ENCODE assay signal across 15 cellular contexts in genomic region chr3:38157562-38157961, GRCh38. TPM values are rescaled to one million over a fixed set of nuclear protein-coding genes. Genes with fewer than 3 reads are reported as not detected.
DNase-seq lines count a peak whose midpoint lies in the region; ATAC-seq, FAIRE-seq and TF ChIP-seq lines count a peak whose summit lies in the region.
"Had no signal": no experiment of that assay in that cellular context is flagged by ENCODE, and none has a peak within 500 bp of the region (broad histone marks: within the 10 kb centered on the region; RNA-seq: fewer than 3 reads in every experiment).

No MANE protein-coding gene starts in this region.

- no peak overlapping the region for H3K9ac ChIP-seq in HepG2 (ENCODE audit: insufficient read depth, low read depth, low read length)

- H3F3A ChIP-seq in GM23338 (replicated peaks; ENCODE audit: low read depth), result peaks cover 7% of the 10 kb centered on the region

- no peak overlapping the region for H3K4me2 ChIP-seq in HepG2 (ENCODE audit: low read depth, low read length)
- no peak overlapping the region for H3K4me2 ChIP-seq in GM23338

- H3K9me3 ChIP-seq in HepG2 (ENCODE audit: low read length) (no peaks in the 10 kb centered on the region), right lobe of liver (no peaks in the 10 kb centered on the region)
- H3K9me3 ChIP-seq: neutrophil had no signal

- H3K27me3 ChIP-seq in HepG2 (ENCODE audit: control insufficient read depth in 1 of 2, insufficient read depth in 2 of 2, low read length in 2 of 2), result no peaks in the 10 kb centered on the region
- no peaks in the 10 kb centered on the region for H3K27me3 ChIP-seq in right lobe of liver
- no peaks in the 10 kb centered on the region for H3K27me3 ChIP-seq in GM23338 (ENCODE audit: insufficient read depth)
- H3K27me3 ChIP-seq: neutrophil had no signal

- H3K4me1 ChIP-seq in HepG2 (ENCODE audit: insufficient read depth, low read length), result peaks cover 2% of the 10 kb centered on the region; the same call in 1 of the 2 replicates
- no peaks in the 10 kb centered on the region for H3K4me1 ChIP-seq in right lobe of liver
- H3K4me1 ChIP-seq in GM23338 (ENCODE audit: insufficient read depth), result no peaks in the 10 kb centered on the region

- H3K79me2 ChIP-seq in HepG2 (ENCODE audit: insufficient read depth, low read length) (no peaks in the 10 kb centered on the region), GM23338 (replicated peaks; ENCODE audit: insufficient read depth) (no peaks in the 10 kb centered on the region)

- no peaks in the 10 kb centered on the region for H3K36me3 Mint-ChIP-seq in activated naive CD4-positive, alpha-beta T cell treated with anti-CD3 and anti-CD28 coated beads, Interleukin-2, amount 50 U/mL, for 72 hours
- H3K36me3 Mint-ChIP-seq in GM23338 (ENCODE audit: low read depth), result no peaks in the 10 kb centered on the region

- no peak for ATAC-seq in HepG2
- ATAC-seq in right lobe of liver, result no peak
- ATAC-seq in activated naive CD4-positive, alpha-beta T cell treated with anti-CD3 and anti-CD28 coated beads, Interleukin-2, amount 50 U/mL, for 72 hours, result no peak
- no peak for ATAC-seq in GM23338
- ATAC-seq: esophagus mucosa had no signal

- no peaks in the 10 kb centered on the region for H3K9me3 Mint-ChIP-seq in activated naive CD4-positive, alpha-beta T cell treated with anti-CD3 and anti-CD28 coated beads, Interleukin-2, amount 50 U/mL, for 72 hours
- no peaks in the 10 kb centered on the region for H3K9me3 Mint-ChIP-seq in GM23338
- H3K9me3 Mint-ChIP-seq: activated B cell treated with CpG ODN at 0.5 μM for 24 hours had no signal

- H3K4me3 Mint-ChIP-seq in GM23338, result no peak overlapping the region
- H3K4me3 Mint-ChIP-seq: activated B cell treated with CpG ODN at 0.5 μM for 24 hours had no signal

- FAIRE-seq in HepG2 (lab: Jason Lieb, UNC) (no peak), urothelium cell line (lab: Jason Lieb, UNC) (no peak)
- FAIRE-seq: D721Med had no signal

- DNase-seq in HepG2 (ENCODE audit: low spot score) (no peak), right lobe of liver (no peak), NCI-H2227 (lab: John Stamatoyannopoulos, UW; ENCODE audit: unreplicated experiment) (peak; percentile 31), cerebellar cortex (ENCODE audit: low spot score) (peak; percentile 48), urothelium cell line (ENCODE audit: low spot score) (peak; percentile 60), DMS114 treated with DMSO at 0.1 percent for 48 hours (lab: John Stamatoyannopoulos, UW; ENCODE audit: unreplicated experiment) (no peak), GM23338 (ENCODE audit: low spot score) (no peak)
- DNase-seq in activated naive CD4-positive, alpha-beta T cell treated with anti-CD3 and anti-CD28 coated beads, Interleukin-2, amount 50 U/mL, for 72 hours (ENCODE audit: low spot score in 2 of 2), result no peak
- DNase-seq: activated B cell treated with CpG ODN at 0.5 μM for 24 hours, AML-193, NCI-H2081, retina had no signal

- TF ChIP-seq POLR2A in HepG2 (IDR thresholded peaks at IDR 0.05; ENCODE audit: insufficient read depth in 1 of 2, low read depth in 2 of 2, low read length in 2 of 2) (no peak), right lobe of liver (IDR thresholded peaks at IDR 0.05) (no peak)

- 75% methylated on average over 2 of the region's 2 CpGs for WGBS in HepG2 (ENCODE audit: low lambda C conversion rate)
- WGBS in right lobe of liver (ENCODE audit: insufficient coverage, low coverage, low lambda C conversion rate, missing lambda C conversion rate), result 78% methylated on average over 2 of the region's 2 CpGs

- H3K4me1 Mint-ChIP-seq in GM23338, result peaks cover 4% of the 10 kb centered on the region; the same call in 1 of the 3 replicates

- TF ChIP-seq RAD21 in HepG2 (CRISPR knock-in tag; IDR thresholded peaks at IDR 0.05), result no peak

- H3K4me3 ChIP-seq in HepG2 (replicated peaks in 1 of 3; ENCODE audit: insufficient read depth in 1 of 3, low read depth in 2 of 3, low read length in 3 of 3) (no peak overlapping the region), right lobe of liver (no peak overlapping the region), GM23338 (no peak overlapping the region)

- CTCF ChIA-PET in HepG2 (lab: Yijun Ruan, JAX; ENCODE audit: low intra/inter-chr PET ratio, low total read pairs), result no interaction called here

- TF ChIP-seq EP300 in HepG2 (IDR thresholded peaks at IDR 0.05; ENCODE audit: low read depth in 2 of 2, low read length in 2 of 2), result no peak
- no peak for TF ChIP-seq EP300 in HepG2 (CRISPR knock-in tag; IDR thresholded peaks at IDR 0.05; ENCODE audit: borderline replicate concordance)

- BruUV-seq in HepG2 (replicated peaks; lab: Mats Ljungman, UMichigan), result no TSS peak

- H3K9me2 ChIP-seq in GM23338 (ENCODE audit: insufficient read depth), result 0 out of 2 replicates have a peak, but pooled peaks cover 2% of the 10 kb centered on the region

- H4K20me1 ChIP-seq in HepG2 (ENCODE audit: insufficient read depth, low read length) (no peaks in the 10 kb centered on the region), GM23338 (replicated peaks; ENCODE audit: insufficient read depth) (no peaks in the 10 kb centered on the region)

- POLR2A ChIA-PET in HepG2 (lab: Yijun Ruan, JAX), result interaction anchor here (1.9 kb wide), 1 partner anchor 21 kb away, joined by 6 read pairs; the partner anchor contains the start of gene ACAA1

- H3K36me3 ChIP-seq in HepG2 (replicated peaks in 1 of 2; ENCODE audit: control insufficient read depth in 1 of 2, insufficient read depth in 2 of 2, low read length in 2 of 2), result no peaks in the 10 kb centered on the region
- H3K36me3 ChIP-seq in right lobe of liver, result no peaks in the 10 kb centered on the region
- H3K36me3 ChIP-seq in GM23338 (ENCODE audit: insufficient read depth), result no peaks in the 10 kb centered on the region
- H3K36me3 ChIP-seq: neutrophil had no signal

- no peak overlapping the region for H3K27ac ChIP-seq in HepG2 (ENCODE audit: extremely low read length, insufficient read depth, low read length)
- H3K27ac ChIP-seq in right lobe of liver, result no peak overlapping the region
- no peak overlapping the region for H3K27ac ChIP-seq in GM23338 (ENCODE audit: low read depth)

- in situ Hi-C loops in HepG2 (cut with HindIII; ENCODE audit: extremely low pct_ligation_motif_present, low pct_unique_long_range_greater_than_20kb), result no loop called here

- no peak overlapping the region for H3K27ac Mint-ChIP-seq in activated naive CD4-positive, alpha-beta T cell treated with anti-CD3 and anti-CD28 coated beads, Interleukin-2, amount 50 U/mL, for 72 hours
- no peak overlapping the region for H3K27ac Mint-ChIP-seq in GM23338

- no peak for TF ChIP-seq CTCF in HepG2 (CRISPR knock-in tag; IDR thresholded peaks at IDR 0.05)
- no peak for TF ChIP-seq CTCF in right lobe of liver (IDR thresholded peaks at IDR 0.05)
- no peak for TF ChIP-seq CTCF in GM23338 (conservative IDR thresholded peaks at IDR 0.05; ENCODE audit: low read depth in 2 of 2)

- H3K27me3 Mint-ChIP-seq in GM23338 (ENCODE audit: insufficient read depth, low read depth, poor library complexity), result peaks cover 3% of the 10 kb centered on the region
- H3K27me3 Mint-ChIP-seq: activated B cell treated with CpG ODN at 0.5 μM for 24 hours had no signal

- intact Hi-C loops in HepG2 (cut with micrococcal nuclease; ENCODE audit: unreplicated experiment), result no loop called here
- intact Hi-C loops in right lobe of liver (cut with DNase I), result no loop called here

- H2AFZ ChIP-seq in HepG2 (ENCODE audit: low read length) (no peak overlapping the region), GM23338 (no peak overlapping the region)

RNA-seq across cellular contexts. Expression of gene OXSR1, which starts 7.8 kb away (rescaled TPM):
- total RNA-seq in HepG2 (2016; rRNA removed; fragmentation: Illumina TruSeq; extraction: Trizol), result 32.6 and 41.1 TPM in 2 replicates
- total RNA-seq in HepG2 (2016; cell fraction: cytosol; rRNA removed; fragmentation: Illumina TruSeq; extraction: Trizol; ENCODE audit: low read depth), result 7.6 TPM in 2 replicates
- total RNA-seq in HepG2 (2016; cell fraction: insoluble cytoplasmic fraction; rRNA removed; fragmentation: Illumina TruSeq; extraction: Trizol), result 32.9 and 39.8 TPM in 2 replicates
- total RNA-seq in HepG2 (2016; cell fraction: membrane; rRNA removed; fragmentation: Illumina TruSeq; extraction: Trizol), result 12.8 and 14.5 TPM in 2 replicates
- 30.2 and 32.6 TPM in 2 replicates for total RNA-seq in HepG2 (2016; cell fraction: nucleus; rRNA removed; fragmentation: Illumina TruSeq; extraction: Trizol)
- 25.9 and 27.4 TPM in 2 replicates for polyA plus RNA-seq in HepG2 (2011; rRNA removed)
- polyA plus RNA-seq in HepG2 (2011; cell fraction: cytosol; rRNA removed), result 18.5 and 23.3 TPM in 2 replicates
- 19.5 and 22.8 TPM in 2 replicates for polyA plus RNA-seq in HepG2 (2011; cell fraction: nucleus; rRNA removed)
- 23.1 and 31.4 TPM in 2 replicates for polyA plus RNA-seq in HepG2 (2012)
- 1.5 and 1.6 TPM in 2 replicates for polyA plus RNA-seq in HepG2 (2016; cell fraction: cytosol; fragmentation: Illumina TruSeq; extraction: Trizol; ENCODE audit: low read depth)
- 33.9 and 36.3 TPM in 2 replicates for polyA plus RNA-seq in HepG2 (2016; cell fraction: insoluble cytoplasmic fraction; fragmentation: Illumina TruSeq; extraction: Trizol; ENCODE audit: low read depth)
- 5.4 and 5.9 TPM in 2 replicates for polyA plus RNA-seq in HepG2 (2016; cell fraction: membrane; fragmentation: Illumina TruSeq; extraction: Trizol; ENCODE audit: low read depth)
- polyA plus RNA-seq in HepG2 (2016; cell fraction: nucleus; fragmentation: Illumina TruSeq; extraction: Trizol; ENCODE audit: insufficient read depth, low read depth), result 31.5 and 34.6 TPM in 2 replicates
- 36.3 and 49.0 TPM in 2 replicates for polyA minus RNA-seq in HepG2 (2011; rRNA and poly(A)+ RNA removed; ENCODE audit: low replicate concordance)
- 26.2 and 26.9 TPM in 2 replicates for polyA minus RNA-seq in HepG2 (2011; cell fraction: cytosol; rRNA and poly(A)+ RNA removed)
- polyA minus RNA-seq in HepG2 (2011; cell fraction: nucleus; rRNA and poly(A)+ RNA removed), result 37.9 and 47.6 TPM in 2 replicates
- total RNA-seq in right lobe of liver, result 10 to 100 TPM; 12.0 to 20.3 (median 15.2) TPM
- total RNA-seq in activated naive CD4-positive, alpha-beta T cell treated with anti-CD3 and anti-CD28 coated beads, Interleukin-2, amount 50 U/mL, for 72 hours, result 10 to 100 TPM; 46.8 to 58.3 TPM
- 39.3 and 41.1 TPM in 2 replicates for total RNA-seq in GM23338 (2014; rRNA removed; shearing (Covaris generic))
- polyA plus RNA-seq in GM23338 (2016; fragmentation: Nextera tagmentation; extraction: Ambion mirVana), result 15.5 and 16.0 TPM in 2 replicates

RNA-seq across cellular contexts. Expression of gene MYD88, which starts 19.1 kb away (rescaled TPM):
- total RNA-seq in HepG2 (2016; rRNA removed; fragmentation: Illumina TruSeq; extraction: Trizol) (7.6 and 14.5 TPM in 2 replicates), right lobe of liver (10 to 100 TPM; 24.3 to 57.3 (median 37.0) TPM)
- 2.5 and 3.5 TPM in 2 replicates for total RNA-seq in HepG2 (2016; cell fraction: cytosol; rRNA removed; fragmentation: Illumina TruSeq; extraction: Trizol; ENCODE audit: low read depth)
- total RNA-seq in HepG2 (2016; cell fraction: insoluble cytoplasmic fraction; rRNA removed; fragmentation: Illumina TruSeq; extraction: Trizol), result 7.2 and 14.6 TPM in 2 replicates
- total RNA-seq in HepG2 (2016; cell fraction: membrane; rRNA removed; fragmentation: Illumina TruSeq; extraction: Trizol), result 6.0 and 6.5 TPM in 2 replicates
- 9.8 and 11.0 TPM in 2 replicates for total RNA-seq in HepG2 (2016; cell fraction: nucleus; rRNA removed; fragmentation: Illumina TruSeq; extraction: Trizol)
- polyA plus RNA-seq in HepG2 (2011; rRNA removed) (32.7 and 36.6 TPM in 2 replicates), GM23338 (2016; fragmentation: Nextera tagmentation; extraction: Ambion mirVana) (14.4 and 15.5 TPM in 2 replicates)
- polyA plus RNA-seq in HepG2 (2011; cell fraction: cytosol; rRNA removed), result 31.0 and 32.2 TPM in 2 replicates
- 53.7 and 60.9 TPM in 2 replicates for polyA plus RNA-seq in HepG2 (2011; cell fraction: nucleus; rRNA removed)
- 19.9 and 22.6 TPM in 2 replicates for polyA plus RNA-seq in HepG2 (2012)
- 2.8 and 2.9 TPM in 2 replicates for polyA plus RNA-seq in HepG2 (2016; cell fraction: cytosol; fragmentation: Illumina TruSeq; extraction: Trizol; ENCODE audit: low read depth)
- 51.1 and 57.2 TPM in 2 replicates for polyA plus RNA-seq in HepG2 (2016; cell fraction: insoluble cytoplasmic fraction; fragmentation: Illumina TruSeq; extraction: Trizol; ENCODE audit: low read depth)
- 9.0 and 9.6 TPM in 2 replicates for polyA plus RNA-seq in HepG2 (2016; cell fraction: membrane; fragmentation: Illumina TruSeq; extraction: Trizol; ENCODE audit: low read depth)
- polyA plus RNA-seq in HepG2 (2016; cell fraction: nucleus; fragmentation: Illumina TruSeq; extraction: Trizol; ENCODE audit: insufficient read depth, low read depth), result 48.1 and 53.6 TPM in 2 replicates
- polyA minus RNA-seq in HepG2 (2011; rRNA and poly(A)+ RNA removed; ENCODE audit: low replicate concordance), result 15.6 and 54.6 TPM in 2 replicates
- polyA minus RNA-seq in HepG2 (2011; cell fraction: cytosol; rRNA and poly(A)+ RNA removed), result 19.7 and 21.8 TPM in 2 replicates
- polyA minus RNA-seq in HepG2 (2011; cell fraction: nucleus; rRNA and poly(A)+ RNA removed), result 13.9 and 15.8 TPM in 2 replicates
- total RNA-seq in activated naive CD4-positive, alpha-beta T cell treated with anti-CD3 and anti-CD28 coated beads, Interleukin-2, amount 50 U/mL, for 72 hours, result 10 to 100 TPM; 23.5 to 41.2 TPM
- total RNA-seq in GM23338 (2014; rRNA removed; shearing (Covaris generic)), result 26.0 and 42.6 TPM in 2 replicates

RNA-seq across cellular contexts. Expression of gene ACAA1, which starts 20.6 kb away (rescaled TPM):
- 60.8 and 107 TPM in 2 replicates for total RNA-seq in HepG2 (2016; rRNA removed; fragmentation: Illumina TruSeq; extraction: Trizol)
- 27.5 and 27.8 TPM in 2 replicates for total RNA-seq in HepG2 (2016; cell fraction: cytosol; rRNA removed; fragmentation: Illumina TruSeq; extraction: Trizol; ENCODE audit: low read depth)
- total RNA-seq in HepG2 (2016; cell fraction: insoluble cytoplasmic fraction; rRNA removed; fragmentation: Illumina TruSeq; extraction: Trizol), result 63.4 and 105 TPM in 2 replicates
- total RNA-seq in HepG2 (2016; cell fraction: membrane; rRNA removed; fragmentation: Illumina TruSeq; extraction: Trizol), result 52.7 and 55.5 TPM in 2 replicates
- 75.4 and 87.9 TPM in 2 replicates for total RNA-seq in HepG2 (2016; cell fraction: nucleus; rRNA removed; fragmentation: Illumina TruSeq; extraction: Trizol)
- polyA plus RNA-seq in HepG2 (2011; rRNA removed), result 188 and 221 TPM in 2 replicates
- 169 and 202 TPM in 2 replicates for polyA plus RNA-seq in HepG2 (2011; cell fraction: cytosol; rRNA removed)
- 588 and 662 TPM in 2 replicates for polyA plus RNA-seq in HepG2 (2011; cell fraction: nucleus; rRNA removed)
- 125 and 170 TPM in 2 replicates for polyA plus RNA-seq in HepG2 (2012)
- 44.3 and 47.9 TPM in 2 replicates for polyA plus RNA-seq in HepG2 (2016; cell fraction: cytosol; fragmentation: Illumina TruSeq; extraction: Trizol; ENCODE audit: low read depth)
- 240 and 247 TPM in 2 replicates for polyA plus RNA-seq in HepG2 (2016; cell fraction: insoluble cytoplasmic fraction; fragmentation: Illumina TruSeq; extraction: Trizol; ENCODE audit: low read depth)
- polyA plus RNA-seq in HepG2 (2016; cell fraction: membrane; fragmentation: Illumina TruSeq; extraction: Trizol; ENCODE audit: low read depth), result 62.9 and 66.6 TPM in 2 replicates
- polyA plus RNA-seq in HepG2 (2016; cell fraction: nucleus; fragmentation: Illumina TruSeq; extraction: Trizol; ENCODE audit: insufficient read depth, low read depth), result 290 and 311 TPM in 2 replicates
- polyA minus RNA-seq in HepG2 (2011; rRNA and poly(A)+ RNA removed; ENCODE audit: low replicate concordance), result 57.0 and 213 TPM in 2 replicates
- 80.2 and 80.3 TPM in 2 replicates for polyA minus RNA-seq in HepG2 (2011; cell fraction: cytosol; rRNA and poly(A)+ RNA removed)
- 241 and 244 TPM in 2 replicates for polyA minus RNA-seq in HepG2 (2011; cell fraction: nucleus; rRNA and poly(A)+ RNA removed)
- total RNA-seq in right lobe of liver, result 100 to 1,000 TPM; 192 to 441 (median 309) TPM
- total RNA-seq in activated naive CD4-positive, alpha-beta T cell treated with anti-CD3 and anti-CD28 coated beads, Interleukin-2, amount 50 U/mL, for 72 hours, result 10 to 100 TPM; 73.9 to 83.9 TPM
- total RNA-seq in GM23338 (2014; rRNA removed; shearing (Covaris generic)), result 21.4 and 23.2 TPM in 2 replicates
- polyA plus RNA-seq in GM23338 (2016; fragmentation: Nextera tagmentation; extraction: Ambion mirVana), result 25.9 and 26.6 TPM in 2 replicates

Comparison
In these comparisons a context has a peak if more than half of its experiments do, and no peak if none do; other contexts are left out.
1. DNase-seq: peak in NCI-H2227 (single experiment), cerebellar cortex (single experiment) and urothelium cell line (single experiment); none in HepG2 (single experiment), right lobe of liver (0 of 3), activated naive CD4-positive, alpha-beta T cell treated with anti-CD3 and anti-CD28 coated beads, Interleukin-2, amount 50 U/mL, for 72 hours (0 of 2), DMS114 treated with DMSO at 0.1 percent for 48 hours (single experiment) and GM23338 (single experiment).